8 cellular contexts compared by ENCODE assay signal in the genomic region with DNA sequence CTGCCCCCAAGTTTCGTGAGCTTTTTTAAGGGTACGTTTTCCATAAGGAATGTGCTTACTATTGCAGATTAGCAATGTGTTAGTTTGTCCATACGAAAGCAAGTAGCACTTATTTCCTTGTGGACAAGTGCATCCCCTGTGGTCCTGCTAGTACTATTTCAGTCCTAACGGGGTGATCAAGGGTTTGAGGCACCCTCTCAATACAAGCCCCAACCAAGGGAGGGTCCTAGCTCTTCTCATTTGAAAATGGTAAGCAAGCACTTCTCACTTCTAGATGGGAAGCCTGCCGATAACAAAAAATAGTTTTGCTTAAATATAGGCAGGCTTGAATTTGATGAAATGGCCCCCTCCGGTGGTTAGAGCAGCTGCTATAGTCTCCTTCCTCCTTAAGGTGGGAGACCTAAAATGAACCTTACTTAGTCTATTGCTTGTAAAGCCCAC.
DNase-seq lines count a peak whose midpoint lies in the region; ATAC-seq and TF ChIP-seq lines count a peak whose summit lies in the region.

No MANE protein-coding gene starts in this region.

- H3K27ac ChIP-seq in CD4-positive, alpha-beta T cell (ENCODE audit: low read depth, low read length) = no peak overlapping the region
- H3K27ac ChIP-seq in parathyroid adenoma = no peak overlapping the region

- no peak overlapping the region for H3K9ac ChIP-seq in parathyroid adenoma

- no peaks in the 10 kb centered on the region for H3K27me3 ChIP-seq in CD4-positive, alpha-beta T cell (ENCODE audit: control insufficient read depth, insufficient read depth, low read length)
- H3K27me3 ChIP-seq in parathyroid adenoma (ENCODE audit: control insufficient read depth, insufficient read depth, low read length) = no peaks in the 10 kb centered on the region

- H3K9me3 ChIP-seq in CD4-positive, alpha-beta T cell (ENCODE audit: control insufficient read depth, low read length) = no peaks in the 10 kb centered on the region
- H3K9me3 ChIP-seq in parathyroid adenoma (ENCODE audit: control insufficient read depth, low read length) = no peaks in the 10 kb centered on the region

- DNase-seq in CD4-positive, alpha-beta T cell = peak; percentile 40 to 58 (median 49)
- DNase-seq in NCI-H2107 (lab: John Stamatoyannopoulos, UW) = peak; percentile 51
- peak; percentile 57 for DNase-seq in activated CD4-positive, alpha-beta memory T cell treated with anti-CD3 and anti-CD28 coated beads for 36 hours
- DNase-seq in fibroblast of peridontal ligament (ENCODE audit: extremely low read depth) = peak; percentile 69
- no peak for DNase-seq in NCI-H2227 treated with DMSO at 0.1 percent for 48 hours (lab: John Stamatoyannopoulos, UW)

- H3K27me3 Mint-ChIP-seq in CD4-positive, alpha-beta T cell = no peaks in the 10 kb centered on the region
- H3K27me3 Mint-ChIP-seq in activated CD4-positive, alpha-beta memory T cell treated with anti-CD3 and anti-CD28 coated beads for 36 hours = no peaks in the 10 kb centered on the region

- peak; percentile 77 for ATAC-seq in CD4-positive, alpha-beta T cell (ENCODE audit: poor library complexity)
- peak; percentile 45 for ATAC-seq in GM19395 (IDR thresholded peaks at IDR 0.05; ENCODE audit: unreplicated experiment)
- no peak for ATAC-seq in GM19397 (IDR thresholded peaks at IDR 0.05; ENCODE audit: unreplicated experiment)

- H3K79me2 ChIP-seq in parathyroid adenoma = no peaks in the 10 kb centered on the region

- CTCF ChIA-PET in CD4-positive, alpha-beta T cell (lab: Charles Lee) = interaction anchor here (0.8 to 4.4 kb wide), 18 partner anchors 9 to 432 kb away, joined by 3 to 31 read pairs (median 4); a partner anchor contains a TSS
- CTCF ChIA-PET in activated CD4-positive, alpha-beta memory T cell treated with anti-CD3 and anti-CD28 coated beads for 36 hours (lab: Charles Lee) = interaction anchor here (0.6 to 2.5 kb wide), 16 partner anchors 10 to 500 kb away, joined by 3 to 24 read pairs (median 3); a partner anchor contains a TSS

- POLR2A ChIA-PET in CD4-positive, alpha-beta T cell (lab: Charles Lee) = interaction anchor here (0.7 to 2.8 kb wide), 11 partner anchors 11 to 432 kb away, joined by 3 to 39 read pairs (median 4); a partner anchor contains a TSS
- POLR2A ChIA-PET in activated CD4-positive, alpha-beta memory T cell treated with anti-CD3 and anti-CD28 coated beads for 36 hours (lab: Charles Lee) = no interaction called here

- peak; percentile 71 for TF ChIP-seq CTCF in CD4-positive, alpha-beta T cell (IDR thresholded peaks at IDR 0.05)
- peak; percentile 21 for TF ChIP-seq CTCF in parathyroid adenoma (IDR thresholded peaks at IDR 0.05)

- H3K36me3 ChIP-seq in parathyroid adenoma (ENCODE audit: control insufficient read depth, insufficient read depth, low read length) = no peaks in the 10 kb centered on the region

- no peaks in the 10 kb centered on the region for H3K4me1 ChIP-seq in parathyroid adenoma

- peak overlapping the region; percentile 55 for H3K27ac Mint-ChIP-seq in CD4-positive, alpha-beta T cell
- H3K27ac Mint-ChIP-seq in activated CD4-positive, alpha-beta memory T cell treated with anti-CD3 and anti-CD28 coated beads for 36 hours = no peak overlapping the region

- peak overlapping the region; percentile 35 for H3K4me2 ChIP-seq in parathyroid adenoma (ENCODE audit: low read length)

- H3K4me3 ChIP-seq in parathyroid adenoma (ENCODE audit: low read depth, low read length) = no peak overlapping the region

- no peaks in the 10 kb centered on the region for H3K9me3 Mint-ChIP-seq in CD4-positive, alpha-beta T cell
- H3K9me3 Mint-ChIP-seq in activated CD4-positive, alpha-beta memory T cell treated with anti-CD3 and anti-CD28 coated beads for 36 hours = no peaks in the 10 kb centered on the region

- no peaks in the 10 kb centered on the region for H3K36me3 Mint-ChIP-seq in CD4-positive, alpha-beta T cell (ENCODE audit: low read depth)
- H3K36me3 Mint-ChIP-seq in activated CD4-positive, alpha-beta memory T cell treated with anti-CD3 and anti-CD28 coated beads for 36 hours = no peaks in the 10 kb centered on the region

- no peak overlapping the region for H3K4me3 Mint-ChIP-seq in CD4-positive, alpha-beta T cell
- H3K4me3 Mint-ChIP-seq in activated CD4-positive, alpha-beta memory T cell treated with anti-CD3 and anti-CD28 coated beads for 36 hours = no peak overlapping the region

- H3K4me1 Mint-ChIP-seq in CD4-positive, alpha-beta T cell (ENCODE audit: low read depth) = peaks cover 47% of the 10 kb centered on the region
- peaks cover 15% of the 10 kb centered on the region for H3K4me1 Mint-ChIP-seq in activated CD4-positive, alpha-beta memory T cell treated with anti-CD3 and anti-CD28 coated beads for 36 hours (ENCODE audit: low read depth)

- peak overlapping the region; percentile 69 for H2AFZ ChIP-seq in parathyroid adenoma

- intact Hi-C loops in CD4-positive, alpha-beta T cell (cut with DNase I, micrococcal nuclease) = loop anchor here (1.0 to 10.0 kb wide), 6 partner anchors 103 to 513 kb away; a partner anchor contains a TSS
- intact Hi-C loops in activated CD4-positive, alpha-beta memory T cell treated with anti-CD3 and anti-CD28 coated beads for 36 hours (cut with micrococcal nuclease) = loop anchor here (2.0 to 10.0 kb wide), 4 partner anchors 108 to 865 kb away; a partner anchor contains a TSS
